ENCODE assay signal across 27 cellular contexts in the genomic region with DNA sequence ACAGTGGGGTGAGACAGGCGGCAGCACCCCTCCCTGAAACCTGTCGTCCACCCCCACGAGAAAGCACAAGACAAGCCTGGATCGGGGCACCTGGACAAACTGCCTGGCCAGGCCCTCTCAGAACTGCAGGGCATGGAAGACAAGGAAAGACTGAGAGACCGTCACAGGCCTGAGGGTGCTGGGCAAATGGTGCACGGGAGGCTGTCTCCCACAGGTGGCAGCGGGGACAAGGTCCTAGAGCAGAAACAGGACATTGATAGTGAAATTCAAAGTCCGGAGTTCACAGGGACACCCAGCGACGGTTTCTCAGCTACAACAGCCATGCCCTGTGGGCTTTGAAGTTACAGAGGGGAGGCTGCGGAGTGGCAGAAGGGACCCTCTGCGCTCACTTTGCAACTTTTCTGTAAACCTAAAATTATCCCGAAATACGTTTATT. TPM values are rescaled to one million over a fixed set of nuclear protein-coding genes. Genes with fewer than 3 reads are reported as not detected.
"Had no signal": no experiment of that assay in that cellular context is flagged by ENCODE, and none has a peak within 500 bp of the region (broad histone marks: within the 10 kb centered on the region; RNA-seq: fewer than 3 reads in every experiment).

No MANE protein-coding gene starts in this region.

- H3K27ac Mint-ChIP-seq: activated CD4-positive, alpha-beta memory T cell treated with anti-CD3 and anti-CD28 coated beads for 36 hours; activated CD4-positive, alpha-beta T cell treated with anti-CD3 and anti-CD28 coated beads for 36 hours; activated CD8-positive, alpha-beta memory T cell treated with anti-CD3 and anti-CD28 coated beads, Interleukin-2, amount 10 ng/mL, durations not matched to agents 7 days and 5 days; activated naive CD8-positive, alpha-beta T cell treated with anti-CD3 and anti-CD28 coated beads, Interleukin-2, amount 10 ng/mL, durations not matched to agents 7 days and 5 days; activated T-helper 17 cell treated with anti-CD3 and anti-CD28 coated beads, Interleukin-2, amount 50 U/mL, for 72 hours; immature natural killer cell; mesothelial cell of epicardium; nephron progenitor cell; progenitor cell of endocrine pancreas; stimulated activated naive CD8-positive, alpha-beta T cell treated with anti-CD3 and anti-CD28 coated beads, Interleukin-15, Interleukin-2, amounts not matched to agents 100 ng/mL and 50 ng/mL, for 24 hours had no signal

- DNase-seq: activated CD4-positive, alpha-beta memory T cell treated with anti-CD3 and anti-CD28 coated beads for 36 hours; activated CD4-positive, alpha-beta T cell treated with anti-CD3 and anti-CD28 coated beads for 36 hours; activated CD8-positive, alpha-beta memory T cell treated with anti-CD3 and anti-CD28 coated beads, Interleukin-2, amount 10 ng/mL, durations not matched to agents 7 days and 5 days; activated naive CD4-positive, alpha-beta T cell treated with Interleukin-2 at 50 U/mL for 16 hours; activated naive CD8-positive, alpha-beta T cell treated with anti-CD3 and anti-CD28 coated beads, Interleukin-2, amount 10 ng/mL, durations not matched to agents 7 days and 5 days; activated T-cell treated with anti-CD3 and anti-CD28 coated beads, Interleukin-2, amount 50 U/mL, for 1 hour; effector CD4-positive, alpha-beta T cell; esophagus squamous epithelium; heart right ventricle; immature natural killer cell; kidney glomerular epithelial cell; nephron progenitor cell; occipital lobe; stimulated activated CD4-positive, alpha-beta T cell treated with anti-CD3 and anti-CD28 coated beads, Interleukin-2, amount 100 ng/mL, for 48 hours; transverse colon had no signal

- H3K36me3 Mint-ChIP-seq: activated CD8-positive, alpha-beta memory T cell treated with anti-CD3 and anti-CD28 coated beads, Interleukin-2, amount 10 ng/mL, durations not matched to agents 7 days and 5 days; activated naive CD8-positive, alpha-beta T cell treated with anti-CD3 and anti-CD28 coated beads, Interleukin-2, amount 10 ng/mL, durations not matched to agents 7 days and 5 days; immature natural killer cell had no signal

- H3K9me3 ChIP-seq: body of pancreas, esophagus squamous epithelium, heart right ventricle, suprapubic skin, transverse colon, vagina had no signal

- ATAC-seq: activated CD4-positive, alpha-beta T cell treated with anti-CD3 and anti-CD28 coated beads for 36 hours; activated CD8-positive, alpha-beta memory T cell treated with anti-CD3 and anti-CD28 coated beads, Interleukin-2, amount 10 ng/mL, durations not matched to agents 7 days and 5 days; activated T-helper 17 cell treated with anti-CD3 and anti-CD28 coated beads, Interleukin-2, amount 50 U/mL, for 72 hours; body of pancreas; heart right ventricle had no signal

- H3K27ac ChIP-seq: body of pancreas, coronary artery, heart right ventricle, transverse colon, vagina had no signal

- H3K9me3 Mint-ChIP-seq: activated CD4-positive, alpha-beta memory T cell treated with anti-CD3 and anti-CD28 coated beads for 36 hours; activated naive CD8-positive, alpha-beta T cell treated with anti-CD3 and anti-CD28 coated beads, Interleukin-2, amount 10 ng/mL, durations not matched to agents 7 days and 5 days; activated T-helper 17 cell treated with anti-CD3 and anti-CD28 coated beads, Interleukin-2, amount 50 U/mL, for 72 hours; immature natural killer cell; mesothelial cell of epicardium; nephron progenitor cell; stimulated activated naive CD8-positive, alpha-beta T cell treated with anti-CD3 and anti-CD28 coated beads, Interleukin-15, Interleukin-2, amounts not matched to agents 100 ng/mL and 50 ng/mL, for 24 hours had no signal

- H3K4me3 Mint-ChIP-seq: activated CD4-positive, alpha-beta memory T cell treated with anti-CD3 and anti-CD28 coated beads for 36 hours; activated CD4-positive, alpha-beta T cell treated with anti-CD3 and anti-CD28 coated beads for 36 hours; activated CD8-positive, alpha-beta memory T cell treated with anti-CD3 and anti-CD28 coated beads, Interleukin-2, amount 10 ng/mL, durations not matched to agents 7 days and 5 days; activated naive CD8-positive, alpha-beta T cell treated with anti-CD3 and anti-CD28 coated beads, Interleukin-2, amount 10 ng/mL, durations not matched to agents 7 days and 5 days; activated T-helper 17 cell treated with anti-CD3 and anti-CD28 coated beads, Interleukin-2, amount 50 U/mL, for 72 hours; immature natural killer cell; mesothelial cell of epicardium; nephron progenitor cell; stimulated activated naive CD8-positive, alpha-beta T cell treated with anti-CD3 and anti-CD28 coated beads, Interleukin-15, Interleukin-2, amounts not matched to agents 100 ng/mL and 50 ng/mL, for 24 hours had no signal

- H3K4me1 Mint-ChIP-seq: activated CD4-positive, alpha-beta T cell treated with anti-CD3 and anti-CD28 coated beads for 36 hours; activated CD8-positive, alpha-beta memory T cell treated with anti-CD3 and anti-CD28 coated beads, Interleukin-2, amount 10 ng/mL, durations not matched to agents 7 days and 5 days; activated naive CD8-positive, alpha-beta T cell treated with anti-CD3 and anti-CD28 coated beads, Interleukin-2, amount 10 ng/mL, durations not matched to agents 7 days and 5 days; activated T-helper 17 cell treated with anti-CD3 and anti-CD28 coated beads, Interleukin-2, amount 50 U/mL, for 72 hours; immature natural killer cell; mesothelial cell of epicardium; nephron progenitor cell had no signal

- H3K4me3 ChIP-seq: body of pancreas, coronary artery, esophagus squamous epithelium, heart right ventricle, lung, suprapubic skin, transverse colon, vagina had no signal

- H3K27me3 Mint-ChIP-seq: activated CD4-positive, alpha-beta memory T cell treated with anti-CD3 and anti-CD28 coated beads for 36 hours; activated CD4-positive, alpha-beta T cell treated with anti-CD3 and anti-CD28 coated beads for 36 hours; activated CD8-positive, alpha-beta memory T cell treated with anti-CD3 and anti-CD28 coated beads, Interleukin-2, amount 10 ng/mL, durations not matched to agents 7 days and 5 days; activated naive CD8-positive, alpha-beta T cell treated with anti-CD3 and anti-CD28 coated beads, Interleukin-2, amount 10 ng/mL, durations not matched to agents 7 days and 5 days; activated T-helper 17 cell treated with anti-CD3 and anti-CD28 coated beads, Interleukin-2, amount 50 U/mL, for 72 hours; progenitor cell of endocrine pancreas; stimulated activated naive CD8-positive, alpha-beta T cell treated with anti-CD3 and anti-CD28 coated beads, Interleukin-15, Interleukin-2, amounts not matched to agents 100 ng/mL and 50 ng/mL, for 24 hours had no signal

- H3K27me3 ChIP-seq: body of pancreas, esophagus squamous epithelium, heart right ventricle, suprapubic skin, transverse colon, vagina had no signal

- H3K36me3 ChIP-seq: transverse colon had no signal

RNA-seq across cellular contexts. Expression of gene DRD4, which starts 20.6 kb away (rescaled TPM):
- total RNA-seq: myocyte, skeletal muscle tissue, transverse colon had no signal
- polyA plus RNA-seq: immature natural killer cell had no signal

RNA-seq across cellular contexts. Expression of gene SCT, which starts 30.7 kb away (rescaled TPM):
- total RNA-seq: activated CD4-positive, alpha-beta memory T cell treated with anti-CD3 and anti-CD28 coated beads for 36 hours; activated CD4-positive, alpha-beta T cell treated with anti-CD3 and anti-CD28 coated beads for 36 hours; activated CD8-positive, alpha-beta memory T cell treated with anti-CD3 and anti-CD28 coated beads, Interleukin-2, amount 10 ng/mL, durations not matched to agents 7 days and 5 days; activated naive CD8-positive, alpha-beta T cell treated with anti-CD3 and anti-CD28 coated beads, Interleukin-2, amount 10 ng/mL, durations not matched to agents 7 days and 5 days; activated T-helper 17 cell treated with anti-CD3 and anti-CD28 coated beads, Interleukin-2, amount 50 U/mL, for 72 hours; body of pancreas; lung; myocyte; occipital lobe; suprapubic skin; T-helper 2 cell treated with Interferon-gamma antibody and Interleukin-4, amounts not matched to agents 100 ng/mL and 5 ng/mL, for 36 hours; transverse colon; vagina had no signal
- polyA plus RNA-seq: immature natural killer cell, lung had no signal

RNA-seq across cellular contexts. Expression of gene CDHR5, which starts 33.0 kb away (rescaled TPM):
- total RNA-seq: activated CD4-positive, alpha-beta memory T cell treated with anti-CD3 and anti-CD28 coated beads for 36 hours; activated CD4-positive, alpha-beta T cell treated with anti-CD3 and anti-CD28 coated beads for 36 hours; activated CD8-positive, alpha-beta memory T cell treated with anti-CD3 and anti-CD28 coated beads, Interleukin-2, amount 10 ng/mL, durations not matched to agents 7 days and 5 days; activated naive CD8-positive, alpha-beta T cell treated with anti-CD3 and anti-CD28 coated beads, Interleukin-2, amount 10 ng/mL, durations not matched to agents 7 days and 5 days; activated T-helper 17 cell treated with anti-CD3 and anti-CD28 coated beads, Interleukin-2, amount 50 U/mL, for 72 hours; esophagus squamous epithelium; heart right ventricle; lung; myocyte; occipital lobe; vagina had no signal
- polyA plus RNA-seq: heart right ventricle, immature natural killer cell had no signal
